Comparison of ENCODE assay signal across 1 cellular context in genomic region chr9:121298016-121298538, GRCh38.
TF ChIP-seq lines count a peak whose summit lies in the region.

No MANE protein-coding gene starts in this region.

TF ChIP-seq in HepG2, 621 proteins besides CTCF, POLR2A, EP300 and RAD21 (continued from another document and continues in another):
- peak; percentile 94 for TF ChIP-seq HNF4G (IDR thresholded peaks at IDR 0.05; ENCODE audit: borderline replicate concordance, low read depth, low read length)
- TF ChIP-seq HNF4G (CRISPR knock-in tag; IDR thresholded peaks at IDR 0.05; ENCODE audit: borderline replicate concordance, low read depth), result peak; percentile 90; the same call in 1 of the 2 replicates
- TF ChIP-seq SP5 (CRISPR knock-in tag; IDR thresholded peaks at IDR 0.05; ENCODE audit: borderline replicate concordance, low read depth), result peak; percentile 57; the same call in 1 of the 2 replicates
- TF ChIP-seq SMAD1 (CRISPR knock-in tag; IDR thresholded peaks at IDR 0.05; ENCODE audit: borderline replicate concordance, low read depth), result no peak
- TF ChIP-seq ZNF281 (CRISPR knock-in tag; IDR thresholded peaks at IDR 0.05; ENCODE audit: borderline replicate concordance), result 0 out of 2 replicates have a peak, but pooled peaks have one; percentile 40
- TF ChIP-seq POGK (CRISPR knock-in tag; conservative IDR thresholded peaks at IDR 0.05), result 0 out of 2 replicates have a peak, but pooled peaks have one; percentile 42
- peak; percentile 26; the same call in 1 of the 2 replicates for TF ChIP-seq DPF2 (CRISPR knock-in tag; IDR thresholded peaks at IDR 0.05; ENCODE audit: borderline replicate concordance, low read depth)
- TF ChIP-seq TBP (CRISPR knock-in tag; IDR thresholded peaks at IDR 0.05), result no peak
- peak; percentile 40; the same call in 1 of the 2 replicates for TF ChIP-seq NR2C2 (CRISPR knock-in tag; IDR thresholded peaks at IDR 0.05; ENCODE audit: borderline replicate concordance)
- TF ChIP-seq ZNF33A (CRISPR knock-in tag; IDR thresholded peaks at IDR 0.05; ENCODE audit: borderline replicate concordance), result no peak
- TF ChIP-seq PRDM15 (CRISPR knock-in tag; IDR thresholded peaks at IDR 0.05), result no peak
- no peak for TF ChIP-seq ZFP36L2 (CRISPR knock-in tag; IDR thresholded peaks at IDR 0.05)
- TF ChIP-seq PHF21A (CRISPR knock-in tag; IDR thresholded peaks at IDR 0.05), result peak; percentile 63
- no peak for TF ChIP-seq NONO (IDR thresholded peaks at IDR 0.05)
- peak; percentile 45; the same call in 1 of the 2 replicates for TF ChIP-seq NONO (CRISPR knock-in tag; conservative IDR thresholded peaks at IDR 0.05)
- TF ChIP-seq ZMAT5 (CRISPR knock-in tag; IDR thresholded peaks at IDR 0.05; ENCODE audit: borderline replicate concordance, low read depth), result no peak
- 0 out of 2 replicates have a peak, but pooled peaks have one; percentile 11 for TF ChIP-seq GABPB1 (CRISPR knock-in tag; IDR thresholded peaks at IDR 0.05)
- peak; percentile 95 for TF ChIP-seq PAXIP1 (CRISPR knock-in tag; conservative IDR thresholded peaks at IDR 0.05)
- peak; percentile 60; the same call in 1 of the 2 replicates for TF ChIP-seq ZBTB37 (CRISPR knock-in tag; IDR thresholded peaks at IDR 0.05)
- TF ChIP-seq RBM39 (IDR thresholded peaks at IDR 0.05; ENCODE audit: low read depth, low read length, poor library complexity, severe bottlenecking), result no peak
- no peak; the same call in 1 of the 2 replicates for TF ChIP-seq ZNF816 (CRISPR knock-in tag; IDR thresholded peaks at IDR 0.05; ENCODE audit: borderline replicate concordance)
- no peak for TF ChIP-seq ZNF646 (CRISPR knock-in tag; IDR thresholded peaks at IDR 0.05)
- no peak for TF ChIP-seq ZBTB2 (CRISPR knock-in tag; IDR thresholded peaks at IDR 0.05; ENCODE audit: low read depth)
- TF ChIP-seq ELF4 (CRISPR knock-in tag; IDR thresholded peaks at IDR 0.05; ENCODE audit: borderline replicate concordance), result peak; percentile 56; the same call in 1 of the 2 replicates
- no peak for TF ChIP-seq FOXP1 (IDR thresholded peaks at IDR 0.05)
- TF ChIP-seq FOXP1 (CRISPR knock-in tag; IDR thresholded peaks at IDR 0.05), result peak; percentile 47; the same call in 1 of the 2 replicates
- no peak for TF ChIP-seq NAIF1 (CRISPR knock-in tag; IDR thresholded peaks at IDR 0.05; ENCODE audit: borderline replicate concordance)
- TF ChIP-seq PLSCR1 (CRISPR knock-in tag; IDR thresholded peaks at IDR 0.05; ENCODE audit: borderline replicate concordance), result no peak
- no peak for TF ChIP-seq ZNF878 (CRISPR knock-in tag; IDR thresholded peaks at IDR 0.05)
